In genomic region chr6:166167801-166168615, GRCh38 we compare ENCODE assay signal across 11 cellular contexts. TPM values are rescaled to one million over a fixed set of nuclear protein-coding genes. Genes with fewer than 3 reads are reported as not detected.
DNase-seq lines count a peak whose midpoint lies in the region; ATAC-seq and TF ChIP-seq lines count a peak whose summit lies in the region.
"Had no signal": no experiment of that assay in that cellular context is flagged by ENCODE, and none has a peak within 500 bp of the region (broad histone marks: within the 10 kb centered on the region; RNA-seq: fewer than 3 reads in every experiment).

A gene with protein sequence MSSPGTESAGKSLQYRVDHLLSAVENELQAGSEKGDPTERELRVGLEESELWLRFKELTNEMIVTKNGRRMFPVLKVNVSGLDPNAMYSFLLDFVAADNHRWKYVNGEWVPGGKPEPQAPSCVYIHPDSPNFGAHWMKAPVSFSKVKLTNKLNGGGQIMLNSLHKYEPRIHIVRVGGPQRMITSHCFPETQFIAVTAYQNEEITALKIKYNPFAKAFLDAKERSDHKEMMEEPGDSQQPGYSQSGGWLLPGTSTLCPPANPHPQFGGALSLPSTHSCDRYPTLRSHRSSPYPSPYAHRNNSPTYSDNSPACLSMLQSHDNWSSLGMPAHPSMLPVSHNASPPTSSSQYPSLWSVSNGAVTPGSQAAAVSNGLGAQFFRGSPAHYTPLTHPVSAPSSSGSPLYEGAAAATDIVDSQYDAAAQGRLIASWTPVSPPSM (minus strand): TSS chr6:166167851. CDS start chr6:166167591, 260 bp downstream.

- no peak within 1 kb of the TSS for H2BK12ac ChIP-seq in neuronal stem cell (ENCODE audit: low read length)

- TF ChIP-seq POLR2A in erythroblast (IDR thresholded peaks at IDR 0.05; ENCODE audit: low read length) = no peak

- POLR2A ChIA-PET in RWPE1 (lab: Yijun Ruan, JAX; ENCODE audit: low non-redundant PET) = no interaction called here

- peak within 1 kb of the TSS; percentile 75 for H3K4me2 ChIP-seq in neuronal stem cell (ENCODE audit: insufficient read depth, low read length, poor library complexity, severe bottlenecking)

- H3K9me3 ChIP-seq in ES-I3 (ENCODE audit: control insufficient read depth, insufficient read depth, low read length) (no peaks in the 10 kb centered on the region), colonic mucosa (no peaks in the 10 kb centered on the region), neuronal stem cell (replicated peaks in 1 of 2; ENCODE audit: control insufficient read depth in 2 of 2, insufficient read depth in 1 of 2, low read depth in 1 of 2, low read length in 2 of 2) (peaks cover 0 to 4% of the 10 kb centered on the region in 2 donors)

- peak within 1 kb of the TSS; percentile 12 for H3K4me3 ChIP-seq in colonic mucosa
- peak within 1 kb of the TSS in 1 of 2 donors; percentile 70 for H3K4me3 ChIP-seq in neuronal stem cell (ENCODE audit: low read length in 2 of 2)

- peak within 1 kb of the TSS; percentile 22 for H2BK15ac ChIP-seq in neuronal stem cell (ENCODE audit: low read length)

- no peak within 1 kb of the TSS for H2BK5ac ChIP-seq in neuronal stem cell (ENCODE audit: low read length)

- no CpG with 5 or more reads among the region's 79 CpGs for WGBS in neuronal stem cell (ENCODE audit: extremely low coverage in 2 of 2, insufficient read length in 2 of 2, insufficient replicate concordance in 1 of 2), 2 donors

- H3K27ac ChIP-seq in colonic mucosa (no peak within 1 kb of the TSS), neuronal stem cell (replicated peaks; ENCODE audit: low read length) (no peak within 1 kb of the TSS), RWPE1 (no peak within 1 kb of the TSS)

- H3K9ac ChIP-seq in ES-I3 (ENCODE audit: low read depth, low read length) (peak within 1 kb of the TSS; percentile 43; the same call in 1 of the 2 replicates), colonic mucosa (ENCODE audit: low read depth in 2 of 2, low read length in 2 of 2) (no peak within 1 kb of the TSS), neuronal stem cell (ENCODE audit: low read depth, low read length, poor library complexity) (no peak within 1 kb of the TSS)

- peak; percentile 41 for ATAC-seq in HG03571 (IDR thresholded peaks at IDR 0.05; ENCODE audit: unreplicated experiment)

- H3K4ac ChIP-seq in neuronal stem cell (ENCODE audit: low read length) = no peak within 1 kb of the TSS

- no peaks in the 10 kb centered on the region for H3K36me3 ChIP-seq in ES-I3 (ENCODE audit: insufficient read depth, low read length)
- no peaks in the 10 kb centered on the region for H3K36me3 ChIP-seq in colonic mucosa
- no peaks in the 10 kb centered on the region for H3K36me3 ChIP-seq in neuronal stem cell (replicated peaks in 1 of 2; ENCODE audit: control insufficient read depth in 2 of 2, insufficient read depth in 2 of 2, low read length in 2 of 2)

- H3K4me1 ChIP-seq in ES-I3 (ENCODE audit: insufficient read depth, low read length) (0 out of 2 replicates have a peak, but pooled peaks cover 10% of the 10 kb centered on the region), colonic mucosa (no peaks in the 10 kb centered on the region), neuronal stem cell (ENCODE audit: control insufficient read depth in 2 of 2, insufficient read depth in 1 of 2, low read depth in 1 of 2, low read length in 2 of 2) (peaks cover 0 to 17% of the 10 kb centered on the region in 2 donors)

- peak within 1 kb of the TSS; percentile 72 for H3K14ac ChIP-seq in neuronal stem cell (ENCODE audit: low read length)

- peak within 1 kb of the TSS; percentile 73 for H2AFZ ChIP-seq in neuronal stem cell (ENCODE audit: low read length)

- H3K18ac ChIP-seq in neuronal stem cell (ENCODE audit: low read length) = peak within 1 kb of the TSS; percentile 83

- H3K27me3 ChIP-seq in colonic mucosa = peaks cover 60% of the 10 kb centered on the region
- H3K27me3 ChIP-seq in neuronal stem cell (ENCODE audit: control insufficient read depth in 3 of 3, insufficient read depth in 3 of 3, low read depth in 1 of 3, low read length in 3 of 3) = peaks cover 57 to 97% (median 88%) of the 10 kb centered on the region in 3 experiments

- H2BK120ac ChIP-seq in neuronal stem cell (ENCODE audit: low read depth, low read length) = no peak within 1 kb of the TSS

- TF ChIP-seq CTCF in colonic mucosa (IDR thresholded peaks at IDR 0.05) (no peak), RWPE1 (conservative IDR thresholded peaks at IDR 0.05; ENCODE audit: low read depth) (no peak)

- DNase-seq in colonic mucosa = no peak
- no peak for DNase-seq in neuronal stem cell (ENCODE audit: low spot score)
- DNase-seq in erythroblast (lab: John Stamatoyannopoulos, UW) = no peak
- no peak for DNase-seq in GF-D8 (lab: John Stamatoyannopoulos, UW)
- DNase-seq in stimulated activated CD4-positive, alpha-beta T cell treated with anti-CD3 and anti-CD28 coated beads, Interleukin-4, amount 100 ng/mL, for 24 hours = no peak
- no peak for DNase-seq in RWPE1 (ENCODE audit: low spot score)
- DNase-seq: NCI-H2227 treated with DMSO at 0.1 percent for 48 hours had no signal

- H4K91ac ChIP-seq in neuronal stem cell (ENCODE audit: low read depth, low read length, poor library complexity) = no peak within 1 kb of the TSS

- intact Hi-C loops in colonic mucosa (cut with DNase I) = no loop called here

- H2AK5ac ChIP-seq in neuronal stem cell (ENCODE audit: low read depth, low read length) = peak within 1 kb of the TSS; percentile 54

- no peaks in the 10 kb centered on the region for H3K79me1 ChIP-seq in neuronal stem cell (ENCODE audit: low read depth, low read length)

- H3K23ac ChIP-seq in neuronal stem cell (ENCODE audit: low read depth, low read length, poor library complexity) = peak within 1 kb of the TSS; percentile 69

- H4K8ac ChIP-seq in neuronal stem cell (ENCODE audit: low read depth, low read length) = no peak within 1 kb of the TSS

- CTCF ChIA-PET in RWPE1 (lab: Yijun Ruan, JAX) = no interaction called here

RNA-seq across cellular contexts. Expression of the gene that starts here (rescaled TPM):
- not detected for total RNA-seq in colonic mucosa
- polyA plus RNA-seq in neuronal stem cell (2013, experiment 1 of 2) = not detected
- polyA plus RNA-seq in neuronal stem cell (2013, experiment 2 of 2) = not detected
- total RNA-seq: activated naive CD4-positive, alpha-beta T cell treated with anti-CD3 and anti-CD28 coated beads, Interleukin-2, amount 50 U/mL, for 72 hours; mononuclear cell had no signal
